ENCODE assay signal across 17 cellular contexts in the genomic region with DNA sequence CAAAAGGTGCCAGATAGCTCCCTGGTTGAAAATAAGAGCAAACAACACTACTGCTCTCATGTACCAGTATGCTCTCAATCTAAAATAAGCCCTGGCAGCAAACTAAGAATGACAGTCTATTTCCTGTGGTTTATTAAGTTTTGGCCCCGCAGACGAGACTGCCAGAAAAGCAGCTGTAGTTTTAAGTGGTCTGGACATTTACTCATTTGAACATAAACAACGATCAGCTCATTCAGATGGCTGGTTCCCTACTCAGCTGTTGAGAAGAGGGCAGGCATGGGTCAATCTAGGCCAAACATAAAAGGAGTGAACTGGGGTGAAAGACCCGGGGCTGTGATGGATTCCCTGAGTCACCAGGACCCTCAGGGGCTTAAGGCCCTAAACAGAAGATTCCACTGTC. TPM values are rescaled to one million over a fixed set of nuclear protein-coding genes. Genes with fewer than 3 reads are reported as not detected.
DNase-seq lines count a peak whose midpoint lies in the region; ATAC-seq, FAIRE-seq and TF ChIP-seq lines count a peak whose summit lies in the region.
"Had no signal": no experiment of that assay in that cellular context is flagged by ENCODE, and none has a peak within 500 bp of the region (broad histone marks: within the 10 kb centered on the region; RNA-seq: fewer than 3 reads in every experiment).

No MANE protein-coding gene starts in this region.

- FAIRE-seq in urothelium cell line (lab: Jason Lieb, UNC): peak; percentile 53
- FAIRE-seq in pancreas (lab: Jason Lieb, UNC): no peak
- FAIRE-seq: H54 had no signal

- intact Hi-C loops in heart right ventricle (cut with DNase I): loop anchor here in 6 of 10 donors (10.0 kb wide), 2 partner anchors 151 to 269 kb away; no protein-coding TSS in a partner anchor
- intact Hi-C loops in Right ventricle myocardium superior (cut with DNase I): loop anchor here (10.0 kb wide), 1 partner anchor 151 kb away; no protein-coding TSS in a partner anchor
- intact Hi-C loops in pancreas (cut with DNase I): loop anchor here in 1 of 3 donors (10.0 kb wide), 1 partner anchor 151 kb away; no protein-coding TSS in a partner anchor

- no peak overlapping the region for H3K9ac ChIP-seq in adipocyte (ENCODE audit: low read length)

- peak overlapping the region in 7 of 10 donors; percentile 1 to 55 (median 32) for H3K27ac ChIP-seq in heart right ventricle
- no peak overlapping the region for H3K27ac ChIP-seq in pancreas
- H3K27ac ChIP-seq: epithelial cell of prostate, skin epidermis had no signal

- H3K4me1 ChIP-seq in heart right ventricle (peaks cover 12 to 58% (median 46%) of the 10 kb centered on the region in 9 donors), adipocyte (ENCODE audit: control insufficient read depth, insufficient read depth, low read length) (peaks cover 17% of the 10 kb centered on the region), pancreas (peaks cover 0 to 6% (median 5%) of the 10 kb centered on the region in 3 donors)

- ATAC-seq in heart right ventricle (no peak), Right ventricle myocardium superior (ENCODE audit: poor library complexity) (no peak), pancreas (no peak), GM18870 (IDR thresholded peaks at IDR 0.05; ENCODE audit: unreplicated experiment) (no peak)

- DNase-seq in heart right ventricle (no peak), Right ventricle myocardium superior (no peak), adipocyte (ENCODE audit: low read depth) (peak; percentile 27), left kidney (ENCODE audit: low read depth, low spot score) (peak; percentile 64), urothelium cell line (ENCODE audit: low spot score) (no peak), COR-L47 (lab: John Stamatoyannopoulos, UW) (no peak), pancreas (no peak)
- DNase-seq: activated T-cell treated with anti-CD3 and anti-CD28 coated beads, Interleukin-2, amount 50 U/mL, for 24 hours; aorta; DMS79 treated with DMSO at 0.1 percent for 48 hours; NCI-H146; NCI-H774; upper lobe of left lung had no signal

- TF ChIP-seq CTCF in heart right ventricle (IDR thresholded peaks at IDR 0.05) (no peak), pancreas (IDR thresholded peaks at IDR 0.05) (no peak)

- H3K4me3 ChIP-seq in heart right ventricle: no peak overlapping the region
- H3K4me3 ChIP-seq in adipocyte (ENCODE audit: low read length): no peak overlapping the region
- no peak overlapping the region for H3K4me3 ChIP-seq in pancreas
- H3K4me3 ChIP-seq: skin epidermis, upper lobe of left lung had no signal

- H3K27me3 ChIP-seq in heart right ventricle: peaks cover 0 to 45% (median 0%) of the 10 kb centered on the region in 7 donors
- H3K27me3 ChIP-seq in adipocyte (replicated peaks; ENCODE audit: control insufficient read depth, insufficient read depth, low read length): peaks cover 34% of the 10 kb centered on the region
- no peaks in the 10 kb centered on the region for H3K27me3 ChIP-seq in pancreas

- 10 to 11% methylated on average over 4 of the region's 4 CpGs for WGBS in heart right ventricle, 2 donors
- 71 to 75% methylated on average over 4 of the region's 4 CpGs for WGBS in pancreas, 2 donors

- H3K36me3 ChIP-seq in heart right ventricle (no peaks in the 10 kb centered on the region), adipocyte (ENCODE audit: control insufficient read depth, insufficient read depth, low read length, severe bottlenecking) (no peaks in the 10 kb centered on the region), pancreas (no peaks in the 10 kb centered on the region)
- H3K36me3 ChIP-seq: upper lobe of left lung had no signal

- H3K9me3 ChIP-seq in heart right ventricle: no peaks in the 10 kb centered on the region
- no peaks in the 10 kb centered on the region for H3K9me3 ChIP-seq in adipocyte (ENCODE audit: control insufficient read depth, low read length)
- H3K9me3 ChIP-seq in pancreas: no peaks in the 10 kb centered on the region
- H3K9me3 ChIP-seq: upper lobe of left lung had no signal

RNA-seq across cellular contexts. Expression of a gene that starts 4.5 kb away (rescaled TPM):
- total RNA-seq in heart right ventricle (1 to 10 TPM; 1.1 to 5.9 (median 2.9) TPM), Right ventricle myocardium superior (2.3 TPM), pancreas (1 to 10 TPM in 1 of 6 donors, under 1 TPM in 5; 0.14 to 2.2 (median 0.55) TPM)
- polyA plus RNA-seq in heart right ventricle (1 to 10 TPM in 1 of 2 donors, under 1 TPM in 1; 0.59 to 1.6 TPM), pancreas (under 1 TPM; 0.19 to 0.28 TPM)

Comparison
In these comparisons a context has a peak if more than half of its experiments do, and no peak if none do; other contexts are left out.
1. DNase-seq: peak in adipocyte (single experiment) and left kidney (single experiment); none in heart right ventricle (0 of 2), Right ventricle myocardium superior (single experiment), urothelium cell line (single experiment), COR-L47 (single experiment) and pancreas (0 of 6).
2. H3K27ac ChIP-seq: peak in heart right ventricle (7 of 10); none in pancreas (0 of 4).